In the genomic region with DNA sequence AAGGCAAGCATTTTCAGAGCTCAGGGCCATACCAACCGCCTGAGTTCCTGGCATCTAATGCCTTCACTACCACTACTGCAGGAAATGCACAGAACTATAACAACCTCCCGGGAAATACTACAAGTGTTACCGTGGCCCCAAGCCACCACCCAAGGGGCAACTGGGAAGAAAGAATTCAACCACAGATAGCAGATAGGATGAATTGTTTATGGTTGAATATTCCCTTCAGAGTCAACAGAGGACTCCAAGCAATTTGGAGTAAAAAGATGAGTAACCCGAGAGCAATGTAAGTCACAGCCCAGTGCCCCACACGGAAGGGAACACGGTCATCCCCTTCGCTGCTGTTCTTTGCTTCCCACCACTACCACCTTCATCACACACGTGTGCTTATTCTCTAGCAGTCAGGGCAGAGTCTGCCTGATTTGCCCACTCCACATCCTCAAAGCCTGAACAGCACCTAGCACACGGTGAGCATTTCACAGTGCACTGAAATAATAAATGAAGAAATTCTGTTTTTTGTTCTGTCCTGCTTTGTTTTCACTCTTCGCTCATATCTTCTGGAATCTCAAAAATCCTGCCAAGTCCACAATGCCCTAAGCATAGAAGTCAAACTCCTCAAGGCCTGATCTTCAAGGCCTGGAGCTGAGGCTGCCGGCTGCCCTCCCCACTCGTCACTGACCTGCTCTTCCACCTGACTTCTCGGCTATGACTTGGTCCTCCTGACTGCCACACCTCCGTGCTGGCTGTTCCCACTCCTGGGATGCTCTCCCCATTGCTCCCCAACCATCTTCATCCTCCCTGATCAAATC, we compare ENCODE assay signal across 11 cellular contexts.
A peak's percentile ranks its signal among the peaks of the same experiment; 100 is the strongest.
DNase-seq lines count a peak whose midpoint lies in the region; ATAC-seq, FAIRE-seq and TF ChIP-seq lines count a peak whose summit lies in the region.
"Had no signal": no experiment of that assay in that cellular context is flagged by ENCODE, and none has a peak within 500 bp of the region (broad histone marks: within the 10 kb centered on the region; RNA-seq: fewer than 3 reads in every experiment).

No MANE protein-coding gene starts in this region.

- H2AFZ ChIP-seq in astrocyte (ENCODE audit: low read depth, low read length) (peak overlapping the region; percentile 4), keratinocyte (ENCODE audit: control insufficient read depth, low read length) (peak overlapping the region; percentile 37)

- H3K27me3 Mint-ChIP-seq in astrocyte (ENCODE audit: low read depth, unreplicated experiment), result no peaks in the 10 kb centered on the region

- H3K9ac ChIP-seq in astrocyte (ENCODE audit: low read length) (peak overlapping the region; percentile 44), keratinocyte (ENCODE audit: control insufficient read depth, extremely low read depth, insufficient read depth, low read length) (no peak overlapping the region)

- H4K20me1 ChIP-seq in astrocyte (ENCODE audit: insufficient read depth, low read length), result no peaks in the 10 kb centered on the region
- H4K20me1 ChIP-seq in keratinocyte (ENCODE audit: control insufficient read depth, extremely low read depth, insufficient read depth, low read length), result no peaks in the 10 kb centered on the region

- no peak overlapping the region for H3K4me3 ChIP-seq in astrocyte (ENCODE audit: insufficient read depth, low read depth, low read length)
- no peak overlapping the region for H3K4me3 ChIP-seq in keratinocyte (ENCODE audit: control insufficient read depth in 2 of 3, extremely low read depth in 1 of 3, insufficient read depth in 2 of 3, low read depth in 1 of 3, low read length in 3 of 3)
- H3K4me3 ChIP-seq in upper lobe of right lung, result no peak overlapping the region
- H3K4me3 ChIP-seq: adrenal gland, Peyer's patch had no signal

- H3K4me1 ChIP-seq in astrocyte (ENCODE audit: insufficient read depth, low read length), result peaks cover 30% of the 10 kb centered on the region
- H3K4me1 ChIP-seq in keratinocyte (ENCODE audit: control insufficient read depth, extremely low read depth, insufficient read depth, low read length), result peaks cover 22% of the 10 kb centered on the region
- no peaks in the 10 kb centered on the region for H3K4me1 ChIP-seq in upper lobe of right lung
- H3K4me1 ChIP-seq: adrenal gland had no signal

- H3K27ac ChIP-seq in astrocyte (ENCODE audit: low read depth, low read length) (peak overlapping the region; percentile 84), keratinocyte (ENCODE audit: control insufficient read depth, insufficient read depth, low read length) (no peak overlapping the region), upper lobe of right lung (no peak overlapping the region)

- no peaks in the 10 kb centered on the region for H3K9me3 Mint-ChIP-seq in astrocyte (ENCODE audit: unreplicated experiment)
- H3K9me3 Mint-ChIP-seq: naive B cell had no signal

- dilution Hi-C loops in keratinocyte (cut with MboI; ENCODE audit: extremely low pct_ligation_motif_present, low sequenced_read_pairs), result no loop called here

- no peaks in the 10 kb centered on the region for H3K36me3 ChIP-seq in astrocyte (ENCODE audit: insufficient read depth, low read length)
- H3K36me3 ChIP-seq in keratinocyte (ENCODE audit: control insufficient read depth in 2 of 2, extremely low read depth in 1 of 2, insufficient read depth in 2 of 2, low read length in 2 of 2), result no peaks in the 10 kb centered on the region
- no peaks in the 10 kb centered on the region for H3K36me3 ChIP-seq in upper lobe of right lung
- H3K36me3 ChIP-seq: adrenal gland, Peyer's patch had no signal

- no peak for TF ChIP-seq POLR2A in H54 (IDR thresholded peaks at IDR 0.05; ENCODE audit: low read depth, low read length)

- peaks cover 3% of the 10 kb centered on the region for H3K36me3 Mint-ChIP-seq in astrocyte (ENCODE audit: low read depth, unreplicated experiment)
- H3K36me3 Mint-ChIP-seq: naive B cell had no signal

- TF ChIP-seq CTCF in astrocyte (IDR thresholded peaks at IDR 0.05; ENCODE audit: insufficient read depth, low read depth, low read length) (no peak), keratinocyte (optimal IDR thresholded peaks at IDR 0.05 in 1 of 3, IDR thresholded peaks at IDR 0.05 in 1 of 3, conservative IDR thresholded peaks at IDR 0.05 in 1 of 3; ENCODE audit: extremely low read depth in 1 of 3, insufficient read depth in 2 of 3, low read length in 3 of 3) (no peak), upper lobe of right lung (IDR thresholded peaks at IDR 0.05) (no peak)

- H3K4me2 ChIP-seq in astrocyte (ENCODE audit: low read length) (peak overlapping the region; percentile 73), keratinocyte (ENCODE audit: control insufficient read depth, extremely low read depth, insufficient read depth, low read depth, low read length) (no peak overlapping the region)

- H3K9me3 ChIP-seq in astrocyte (ENCODE audit: insufficient read depth, low read depth, low read length) (no peaks in the 10 kb centered on the region), keratinocyte (ENCODE audit: control insufficient read depth, low read depth, low read length) (no peaks in the 10 kb centered on the region), upper lobe of right lung (no peaks in the 10 kb centered on the region)
- H3K9me3 ChIP-seq: adrenal gland, Peyer's patch had no signal

- H3K4me3 Mint-ChIP-seq in astrocyte (ENCODE audit: unreplicated experiment), result no peak overlapping the region
- H3K4me3 Mint-ChIP-seq: naive B cell had no signal

- intact Hi-C loops in upper lobe of right lung (cut with DNase I), result no loop called here

- ATAC-seq in upper lobe of right lung (peak; percentile 16), HG02571 (IDR thresholded peaks at IDR 0.05; ENCODE audit: unreplicated experiment) (no peak), GM21515 (IDR thresholded peaks at IDR 0.05; ENCODE audit: unreplicated experiment) (no peak), HG02759 (IDR thresholded peaks at IDR 0.05; ENCODE audit: unreplicated experiment) (no peak)

- H3K27ac Mint-ChIP-seq in astrocyte (ENCODE audit: unreplicated experiment), result peak overlapping the region; percentile 98
- H3K27ac Mint-ChIP-seq: naive B cell had no signal

- H3K79me2 ChIP-seq in astrocyte (ENCODE audit: insufficient read depth, low read length) (no peaks in the 10 kb centered on the region), keratinocyte (ENCODE audit: control insufficient read depth, insufficient read depth, low read length) (no peaks in the 10 kb centered on the region)

- DNase-seq in H54 (ENCODE audit: insufficient read length, low spot score) (peak; percentile 87), astrocyte (ENCODE audit: low read depth) (peak; percentile 93), keratinocyte (ENCODE audit: low read depth, low spot score) (no peak), upper lobe of right lung (no peak)
- DNase-seq: naive B cell, NCI-H1105 treated with DMSO at 0.1 percent for 48 hours, Peyer's patch had no signal

- peaks cover 2% of the 10 kb centered on the region for H3K9me1 ChIP-seq in keratinocyte (ENCODE audit: control insufficient read depth, extremely low read depth, insufficient read depth, low read length)

- H3K27me3 ChIP-seq in astrocyte (ENCODE audit: insufficient read depth, low read length), result no peaks in the 10 kb centered on the region
- no peaks in the 10 kb centered on the region for H3K27me3 ChIP-seq in keratinocyte (ENCODE audit: control insufficient read depth, extremely low read depth, insufficient read depth, low read length)
- no peaks in the 10 kb centered on the region for H3K27me3 ChIP-seq in upper lobe of right lung
- H3K27me3 ChIP-seq: Peyer's patch had no signal

- peaks cover 58% of the 10 kb centered on the region for H3K4me1 Mint-ChIP-seq in astrocyte (ENCODE audit: low read depth, unreplicated experiment)
- H3K4me1 Mint-ChIP-seq: naive B cell had no signal

- FAIRE-seq in H54 (lab: Jason Lieb, UNC), result peak; percentile 89
- FAIRE-seq in astrocyte (lab: Jason Lieb, UNC), result peak; percentile 99
- peak; percentile 78 for FAIRE-seq in keratinocyte (lab: Jason Lieb, UNC)

Comparison
In these comparisons a context has a peak if more than half of its experiments do, and no peak if none do; other contexts are left out.
1. DNase-seq: peak in H54 (single experiment) and astrocyte (single experiment); none in keratinocyte (single experiment) and upper lobe of right lung (single experiment).